Comparison of ENCODE assay signal across 20 cellular contexts in the genomic region with DNA sequence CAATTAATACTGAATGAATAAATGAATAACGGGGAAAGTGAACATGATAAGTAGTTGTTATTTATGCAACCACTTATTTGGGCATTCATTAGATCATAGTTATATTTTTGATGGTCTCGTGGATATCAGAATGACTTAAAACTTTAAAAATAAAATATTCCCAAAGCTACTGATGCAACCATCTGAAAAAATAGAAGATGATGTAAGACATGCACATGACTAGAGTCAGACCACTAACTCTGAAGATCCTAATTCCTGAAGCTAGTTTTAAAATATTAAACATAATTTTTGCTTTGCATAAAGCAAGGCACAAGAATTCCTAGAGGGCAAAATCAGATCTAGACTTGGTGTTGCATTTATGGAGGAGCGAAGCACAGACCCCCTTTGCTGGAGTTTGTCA.
DNase-seq lines count a peak whose midpoint lies in the region; ATAC-seq and TF ChIP-seq lines count a peak whose summit lies in the region.
"Had no signal": no experiment of that assay in that cellular context is flagged by ENCODE, and none has a peak within 500 bp of the region (broad histone marks: within the 10 kb centered on the region; RNA-seq: fewer than 3 reads in every experiment).

No MANE protein-coding gene starts in this region.

- H3K27ac ChIP-seq in HCT116 (ENCODE audit: low read depth, low read length), result peak overlapping the region; percentile 95
- peak overlapping the region; percentile 98 for H3K27ac ChIP-seq in RWPE2 (ENCODE audit: poor library complexity, severe bottlenecking)
- peak overlapping the region; percentile 24 for H3K27ac ChIP-seq in psoas muscle
- no peak overlapping the region for H3K27ac ChIP-seq in ovary
- H3K27ac ChIP-seq: HL-60 had no signal

- TF ChIP-seq POLR2A in HCT116 (IDR thresholded peaks at IDR 0.05; ENCODE audit: borderline replicate concordance, extremely low read depth, insufficient read depth, insufficient read length) (no peak), ovary (IDR thresholded peaks at IDR 0.05) (no peak)

- no TSS peak for BruUV-seq in HCT116 (replicated peaks; lab: Mats Ljungman, UMichigan)

- H2AFZ ChIP-seq in HCT116 (ENCODE audit: low read depth, low read length, poor library complexity, severe bottlenecking), result no peak overlapping the region

- H3K9ac ChIP-seq in HCT116 (ENCODE audit: low read length), result peak overlapping the region; percentile 79

- peak overlapping the region; percentile 80; the same call in 1 of the 2 replicates for H3K4me2 ChIP-seq in HCT116 (ENCODE audit: low read length)
- H3K4me2 ChIP-seq: SK-N-SH had no signal

- 54 to 78% (median 59%) methylated on average over 3 of the region's 3 CpGs for WGBS in psoas muscle, 3 donors
- 81 to 90% (median 89%) methylated on average over 3 of the region's 3 CpGs for WGBS in ovary, 3 donors

- RAD21 ChIA-PET in HCT116 (lab: Charles Lee; ENCODE audit: low non-redundant PET in 1 of 2, low total read pairs in 2 of 2, uncharacterized antibody in 2 of 2, unreplicated experiment in 2 of 2), result no interaction called here

- no peak for TF ChIP-seq RAD21 in HCT116 (IDR thresholded peaks at IDR 0.05; ENCODE audit: low read depth)

- no peak for TF ChIP-seq EP300 in ovary (IDR thresholded peaks at IDR 0.05)

- peaks cover 0 to 10% of the 10 kb centered on the region in 2 experiments; a peak in 1 of 4 replicates for H3K36me3 ChIP-seq in HCT116 (ENCODE audit: control insufficient read depth in 1 of 2, insufficient read depth in 2 of 2, low read length in 2 of 2)
- H3K36me3 ChIP-seq in RWPE2 (ENCODE audit: low read depth), result no peaks in the 10 kb centered on the region
- no peaks in the 10 kb centered on the region for H3K36me3 ChIP-seq in psoas muscle (ENCODE audit: insufficient read depth in 1 of 2, low read depth in 1 of 2)
- no peaks in the 10 kb centered on the region for H3K36me3 ChIP-seq in ovary
- H3K36me3 ChIP-seq: MG63 had no signal

- intact Hi-C loops in HCT116 (cut with micrococcal nuclease) (loop anchor here (10.0 kb wide), 2 partner anchors 149 to 811 kb away; no protein-coding TSS in a partner anchor), psoas muscle (cut with DNase I) (no loop called here), ovary (cut with DNase I) (no loop called here)

- H3K4me1 ChIP-seq in HCT116 (ENCODE audit: control insufficient read depth in 1 of 2, insufficient read depth in 2 of 2, low read length in 2 of 2) (peaks cover 83 to 100% of the 10 kb centered on the region in 2 experiments), RWPE2 (ENCODE audit: insufficient read depth, poor library complexity, severe bottlenecking) (peaks cover 28% of the 10 kb centered on the region), psoas muscle (peaks cover 23% of the 10 kb centered on the region), ovary (ENCODE audit: insufficient read depth) (peaks cover 10% of the 10 kb centered on the region)

- H3K9me2 ChIP-seq in HCT116 (ENCODE audit: insufficient read depth), result no peaks in the 10 kb centered on the region
- H3K9me2 ChIP-seq: SK-N-SH had no signal

- POLR2A ChIA-PET in HCT116 (lab: Charles Lee), result interaction anchor here (0.8 to 3.1 kb wide), 10 partner anchors 10 to 468 kb away, joined by 3 to 16 read pairs (median 5); no protein-coding TSS in a partner anchor

- ATAC-seq in HCT116 (no peak), RWPE2 (ENCODE audit: low read depth) (no peak), psoas muscle (no peak), HG03378 (IDR thresholded peaks at IDR 0.05; ENCODE audit: unreplicated experiment) (no peak), GM18498 (IDR thresholded peaks at IDR 0.05; ENCODE audit: unreplicated experiment) (no peak)

- CTCF ChIA-PET in HCT116 (lab: Charles Lee), result interaction anchor here (1.0 to 1.2 kb wide), 2 partner anchors 65 to 619 kb away, joined by 3 read pairs; no protein-coding TSS in a partner anchor

- H3K27me3 ChIP-seq in HCT116 (ENCODE audit: insufficient read depth, low read length) (no peaks in the 10 kb centered on the region), RWPE2 (ENCODE audit: insufficient read depth, poor library complexity, severe bottlenecking) (no peaks in the 10 kb centered on the region), psoas muscle (ENCODE audit: insufficient read depth in 3 of 3, low read length in 2 of 3) (no peaks in the 10 kb centered on the region), ovary (no peaks in the 10 kb centered on the region)
- H3K27me3 ChIP-seq: MG63 had no signal

- TF ChIP-seq CTCF in HCT116 (IDR thresholded peaks at IDR 0.05 in 2 of 3, conservative IDR thresholded peaks at IDR 0.05 in 1 of 3; ENCODE audit: borderline replicate concordance in 1 of 3, insufficient read depth in 1 of 3, low read depth in 2 of 3, low read length in 2 of 3), result no peak
- no peak for TF ChIP-seq CTCF in RWPE2 (IDR thresholded peaks at IDR 0.05; ENCODE audit: poor library complexity, severe bottlenecking)
- TF ChIP-seq CTCF in psoas muscle (IDR thresholded peaks at IDR 0.05), result no peak
- no peak for TF ChIP-seq CTCF in ovary (IDR thresholded peaks at IDR 0.05)

- peaks cover 56% of the 10 kb centered on the region for H3K79me2 ChIP-seq in HCT116 (ENCODE audit: insufficient read depth, low read length)

- no peaks in the 10 kb centered on the region for H4K20me1 ChIP-seq in HCT116 (ENCODE audit: insufficient read depth)

- no peak for DNase-seq in HCT116 (ENCODE audit: low read depth, low spot score)
- DNase-seq in RWPE2 (ENCODE audit: low spot score), result no peak
- peak; percentile 49 for DNase-seq in fibroblast of peridontal ligament (ENCODE audit: extremely low read depth)
- DNase-seq in psoas muscle, result no peak
- DNase-seq in ovary, result no peak
- no peak for DNase-seq in DMS114 treated with DMSO at 0.1 percent for 48 hours (lab: John Stamatoyannopoulos, UW; ENCODE audit: unreplicated experiment)
- DNase-seq: CD4-positive, alpha-beta T cell; DMS53; Kasumi-1; MG63; NCI-H1092 treated with DMSO at 0.1 percent for 48 hours; NCI-H146; NCI-H2029 treated with DMSO at 0.1 percent for 48 hours; NCI-H2171; NCI-H526 treated with DMSO at 0.1 percent for 48 hours; Right ventricle myocardium superior; SK-N-SH had no signal

- H3K4me3 ChIP-seq in HCT116 (replicated peaks in 1 of 2; ENCODE audit: low read depth in 1 of 2, low read length in 2 of 2), result no peak overlapping the region
- H3K4me3 ChIP-seq in RWPE2 (ENCODE audit: severe bottlenecking), result no peak overlapping the region
- H3K4me3 ChIP-seq in psoas muscle, result no peak overlapping the region
- H3K4me3 ChIP-seq in ovary, result no peak overlapping the region
- H3K4me3 ChIP-seq: MG63 had no signal

- H3K9me3 ChIP-seq in HCT116 (ENCODE audit: control insufficient read depth in 1 of 2, insufficient read depth in 1 of 2, low read depth in 1 of 2, low read length in 2 of 2) (no peaks in the 10 kb centered on the region), RWPE2 (ENCODE audit: severe bottlenecking) (no peaks in the 10 kb centered on the region), psoas muscle (peaks cover 10% of the 10 kb centered on the region), ovary (no peaks in the 10 kb centered on the region)
- H3K9me3 ChIP-seq: SK-N-SH had no signal

TF ChIP-seq in HCT116, 20 proteins besides CTCF, POLR2A, EP300 and RAD21:
- TF ChIP-seq POLR2AphosphoS5 (IDR thresholded peaks at IDR 0.05; ENCODE audit: low read depth, low read length) (no peak), ELF1 (IDR thresholded peaks at IDR 0.05; ENCODE audit: borderline replicate concordance, low read depth) (no peak), ZNF274 (IDR thresholded peaks at IDR 0.05; ENCODE audit: low read depth, low read length) (no peak), SP1 (IDR thresholded peaks at IDR 0.05; ENCODE audit: low read depth) (peak; percentile 18; the same call in 1 of the 2 replicates), TCF7L2 (IDR thresholded peaks at IDR 0.05; ENCODE audit: borderline replicate concordance, extremely low read depth, insufficient read depth, insufficient read length) (no peak), CEBPB (IDR thresholded peaks at IDR 0.05; ENCODE audit: low read depth) (peak; percentile 87), EZH2phosphoT487 (IDR thresholded peaks at IDR 0.05; ENCODE audit: borderline replicate concordance) (no peak)
- TF ChIP-seq, protein P1, sequence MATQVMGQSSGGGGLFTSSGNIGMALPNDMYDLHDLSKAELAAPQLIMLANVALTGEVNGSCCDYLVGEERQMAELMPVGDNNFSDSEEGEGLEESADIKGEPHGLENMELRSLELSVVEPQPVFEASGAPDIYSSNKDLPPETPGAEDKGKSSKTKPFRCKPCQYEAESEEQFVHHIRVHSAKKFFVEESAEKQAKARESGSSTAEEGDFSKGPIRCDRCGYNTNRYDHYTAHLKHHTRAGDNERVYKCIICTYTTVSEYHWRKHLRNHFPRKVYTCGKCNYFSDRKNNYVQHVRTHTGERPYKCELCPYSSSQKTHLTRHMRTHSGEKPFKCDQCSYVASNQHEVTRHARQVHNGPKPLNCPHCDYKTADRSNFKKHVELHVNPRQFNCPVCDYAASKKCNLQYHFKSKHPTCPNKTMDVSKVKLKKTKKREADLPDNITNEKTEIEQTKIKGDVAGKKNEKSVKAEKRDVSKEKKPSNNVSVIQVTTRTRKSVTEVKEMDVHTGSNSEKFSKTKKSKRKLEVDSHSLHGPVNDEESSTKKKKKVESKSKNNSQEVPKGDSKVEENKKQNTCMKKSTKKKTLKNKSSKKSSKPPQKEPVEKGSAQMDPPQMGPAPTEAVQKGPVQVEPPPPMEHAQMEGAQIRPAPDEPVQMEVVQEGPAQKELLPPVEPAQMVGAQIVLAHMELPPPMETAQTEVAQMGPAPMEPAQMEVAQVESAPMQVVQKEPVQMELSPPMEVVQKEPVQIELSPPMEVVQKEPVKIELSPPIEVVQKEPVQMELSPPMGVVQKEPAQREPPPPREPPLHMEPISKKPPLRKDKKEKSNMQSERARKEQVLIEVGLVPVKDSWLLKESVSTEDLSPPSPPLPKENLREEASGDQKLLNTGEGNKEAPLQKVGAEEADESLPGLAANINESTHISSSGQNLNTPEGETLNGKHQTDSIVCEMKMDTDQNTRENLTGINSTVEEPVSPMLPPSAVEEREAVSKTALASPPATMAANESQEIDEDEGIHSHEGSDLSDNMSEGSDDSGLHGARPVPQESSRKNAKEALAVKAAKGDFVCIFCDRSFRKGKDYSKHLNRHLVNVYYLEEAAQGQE (IDR thresholded peaks at IDR 0.05; ENCODE audit: low read depth), result no peak

Comparison
In these comparisons a context has a peak if more than half of its experiments do, and no peak if none do; other contexts are left out.
1. H3K27ac ChIP-seq: peak in HCT116 (single experiment), RWPE2 (single experiment) and psoas muscle (single experiment); none in ovary (0 of 2).